In the genomic region with DNA sequence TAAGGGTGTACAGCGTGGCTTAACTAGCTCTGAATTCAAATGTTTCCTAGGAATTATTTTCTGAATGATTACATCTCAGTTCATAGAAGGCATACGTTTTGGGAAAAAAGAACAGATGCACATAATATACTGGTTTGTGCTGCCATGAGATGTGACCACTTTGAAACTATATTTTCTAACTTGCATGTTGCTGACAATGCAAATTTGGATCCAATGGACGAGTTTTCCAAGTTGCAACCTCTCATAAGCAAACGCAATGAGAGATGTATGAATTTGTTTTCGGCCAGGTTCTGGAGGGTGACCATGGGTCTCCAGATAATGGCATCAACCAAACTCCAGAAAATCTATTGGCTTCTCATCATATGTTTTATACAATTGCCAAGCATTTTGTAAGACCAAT, we compare ENCODE assay signal across 1 cellular context.
TF ChIP-seq lines count a peak whose summit lies in the region.

No MANE protein-coding gene starts in this region.

TF ChIP-seq in GM23338, 12 proteins besides CTCF, POLR2A, EP300 and RAD21 (continued from another document):
- no peak for TF ChIP-seq JUNB (IDR thresholded peaks at IDR 0.05; ENCODE audit: unreplicated experiment)
